In genomic region chr1:229987953-229988352, GRCh38 we compare ENCODE assay signal across 31 cellular contexts.
"Had no signal": no experiment of that assay in that cellular context is flagged by ENCODE, and none has a peak within 500 bp of the region (broad histone marks: within the 10 kb centered on the region; RNA-seq: fewer than 3 reads in every experiment).

No MANE protein-coding gene starts in this region.

- H3K4me3 Mint-ChIP-seq: natural killer cell; nephron progenitor cell; neural progenitor cell; stimulated activated naive CD8-positive, alpha-beta T cell treated with anti-CD3 and anti-CD28 coated beads, Interleukin-15, Interleukin-2, amounts not matched to agents 100 ng/mL and 50 ng/mL, for 24 hours had no signal

- H3K27ac Mint-ChIP-seq: natural killer cell; nephron progenitor cell; neural progenitor cell; progenitor cell of endocrine pancreas; stimulated activated naive CD8-positive, alpha-beta T cell treated with anti-CD3 and anti-CD28 coated beads, Interleukin-15, Interleukin-2, amounts not matched to agents 100 ng/mL and 50 ng/mL, for 24 hours had no signal

- DNase-seq: hippocampal formation; kidney; left colon; left lung; lower lobe of right lung; mammary epithelial cell; mesenchymal stem cell; naive B cell; natural killer cell; nephron progenitor cell; occipital lobe; ovary; right lobe of liver; stimulated activated CD4-positive, alpha-beta T cell treated with anti-CD3 and anti-CD28 coated beads, Interleukin-1b, Interleukin-23, amount 100 ng/mL, for 48 hours; stimulated activated CD4-positive, alpha-beta T cell treated with anti-CD3 and anti-CD28 coated beads, Interleukin-2, amount 100 ng/mL, for 48 hours; stimulated activated CD4-positive, alpha-beta T cell treated with anti-CD3 and anti-CD28 coated beads, Interleukin-4, amount 100 ng/mL, for 4 hours; stimulated activated CD8-positive, alpha-beta memory T cell treated with anti-CD3 and anti-CD28 coated beads, Interleukin-4, amount 100 ng/mL, for 48 hours; stimulated activated naive CD4-positive, alpha-beta T cell; tibial artery; trophoblast cell; upper lobe of right lung had no signal

- H2AFZ ChIP-seq: neural progenitor cell had no signal

- ATAC-seq: left colon, left lung, lower lobe of right lung, natural killer cell, right lobe of liver, upper lobe of right lung had no signal

- H3K4me1 ChIP-seq: left lung, lower lobe of right lung, right atrium auricular region, upper lobe of right lung had no signal

- H3K36me3 ChIP-seq: left lung, lower lobe of right lung, neural progenitor cell, neutrophil, ovary, right atrium auricular region, right lobe of liver, suprapubic skin, thoracic aorta, tibial artery, upper lobe of right lung had no signal

- H3K4me1 Mint-ChIP-seq: natural killer cell had no signal

- H3K4me2 ChIP-seq: neural progenitor cell, smooth muscle cell had no signal

- H3K9me3 Mint-ChIP-seq: naive B cell; natural killer cell; nephron progenitor cell; neural progenitor cell; stimulated activated naive CD8-positive, alpha-beta T cell treated with anti-CD3 and anti-CD28 coated beads, Interleukin-15, Interleukin-2, amounts not matched to agents 100 ng/mL and 50 ng/mL, for 24 hours had no signal

- H3K27ac ChIP-seq: left lung, lower lobe of right lung, neural progenitor cell, neutrophil, ovary, right atrium auricular region, right lobe of liver, suprapubic skin, thoracic aorta, tibial artery, upper lobe of right lung had no signal

- FAIRE-seq: islet of Langerhans, kidney, urothelium cell line had no signal

- H3K9me3 ChIP-seq: left lung, lower lobe of right lung, neutrophil, ovary, right atrium auricular region, right lobe of liver, suprapubic skin, thoracic aorta, tibial artery, upper lobe of right lung had no signal

- H3K4me3 ChIP-seq: left lung, lower lobe of right lung, neural progenitor cell, ovary, right atrium auricular region, right lobe of liver, smooth muscle cell, suprapubic skin, thoracic aorta, tibial artery, upper lobe of right lung had no signal

- H3K36me3 Mint-ChIP-seq: naive B cell, natural killer cell, neural progenitor cell had no signal

- H3K27me3 Mint-ChIP-seq: progenitor cell of endocrine pancreas had no signal
